ENCODE assay signal across 22 cellular contexts in genomic region chr14:90467501-90467900, GRCh38.
"Had no signal": no experiment of that assay in that cellular context is flagged by ENCODE, and none has a peak within 500 bp of the region (broad histone marks: within the 10 kb centered on the region; RNA-seq: fewer than 3 reads in every experiment).

No MANE protein-coding gene starts in this region.

- H3K27me3 Mint-ChIP-seq: progenitor cell of endocrine pancreas, type B pancreatic cell had no signal

- H3K4me3 Mint-ChIP-seq: memory B cell; natural killer cell; neural crest cell; stimulated activated effector memory CD8-positive, alpha-beta T cell treated with anti-CD3 and anti-CD28 coated beads, Interleukin-12 subunit alpha, Interleukin-12 subunit beta, amount 100 ng/mL, for 72 hours; type B pancreatic cell had no signal

- ATAC-seq: esophagus mucosa; gastrocnemius medialis; heart left ventricle; left lobe of liver; natural killer cell; sciatic nerve; stimulated activated effector memory CD8-positive, alpha-beta T cell treated with anti-CD3 and anti-CD28 coated beads, Interleukin-12 subunit alpha, Interleukin-12 subunit beta, amount 100 ng/mL, for 72 hours had no signal

- DNase-seq: dorsolateral prefrontal cortex; effector CD4-positive, alpha-beta T cell; foreskin fibroblast; gastrocnemius medialis; heart left ventricle; kidney glomerular epithelial cell; natural killer cell; stimulated activated CD4-positive, alpha-beta T cell treated with anti-CD3 and anti-CD28 coated beads, Interleukin-12 subunit alpha, Interleukin-12 subunit beta, amount 100 ng/mL, for 4 hours; stimulated activated CD4-positive, alpha-beta T cell treated with anti-CD3 and anti-CD28 coated beads, Interleukin-2, amount 100 ng/mL, for 24 hours; stimulated activated CD4-positive, alpha-beta T cell treated with anti-CD3 and anti-CD28 coated beads, Interleukin-4, amount 100 ng/mL, for 24 hours; stimulated activated naive CD4-positive, alpha-beta T cell treated with Interleukin-2 at 50 U/mL for 16 hours; substantia nigra; testis; tibial artery had no signal

- H3K4me1 Mint-ChIP-seq: memory B cell; natural killer cell; neural crest cell; stimulated activated effector memory CD8-positive, alpha-beta T cell treated with anti-CD3 and anti-CD28 coated beads, Interleukin-12 subunit alpha, Interleukin-12 subunit beta, amount 100 ng/mL, for 72 hours had no signal

- H3K36me3 Mint-ChIP-seq: stimulated activated effector memory CD8-positive, alpha-beta T cell treated with anti-CD3 and anti-CD28 coated beads, Interleukin-12 subunit alpha, Interleukin-12 subunit beta, amount 100 ng/mL, for 72 hours; type B pancreatic cell had no signal

- H3K27ac Mint-ChIP-seq: memory B cell; natural killer cell; progenitor cell of endocrine pancreas; stimulated activated effector memory CD8-positive, alpha-beta T cell treated with anti-CD3 and anti-CD28 coated beads, Interleukin-12 subunit alpha, Interleukin-12 subunit beta, amount 100 ng/mL, for 72 hours; type B pancreatic cell had no signal

- H3K9me3 Mint-ChIP-seq: stimulated activated effector memory CD8-positive, alpha-beta T cell treated with anti-CD3 and anti-CD28 coated beads, Interleukin-12 subunit alpha, Interleukin-12 subunit beta, amount 100 ng/mL, for 72 hours; type B pancreatic cell had no signal
